8 cellular contexts compared by ENCODE assay signal in the genomic region with DNA sequence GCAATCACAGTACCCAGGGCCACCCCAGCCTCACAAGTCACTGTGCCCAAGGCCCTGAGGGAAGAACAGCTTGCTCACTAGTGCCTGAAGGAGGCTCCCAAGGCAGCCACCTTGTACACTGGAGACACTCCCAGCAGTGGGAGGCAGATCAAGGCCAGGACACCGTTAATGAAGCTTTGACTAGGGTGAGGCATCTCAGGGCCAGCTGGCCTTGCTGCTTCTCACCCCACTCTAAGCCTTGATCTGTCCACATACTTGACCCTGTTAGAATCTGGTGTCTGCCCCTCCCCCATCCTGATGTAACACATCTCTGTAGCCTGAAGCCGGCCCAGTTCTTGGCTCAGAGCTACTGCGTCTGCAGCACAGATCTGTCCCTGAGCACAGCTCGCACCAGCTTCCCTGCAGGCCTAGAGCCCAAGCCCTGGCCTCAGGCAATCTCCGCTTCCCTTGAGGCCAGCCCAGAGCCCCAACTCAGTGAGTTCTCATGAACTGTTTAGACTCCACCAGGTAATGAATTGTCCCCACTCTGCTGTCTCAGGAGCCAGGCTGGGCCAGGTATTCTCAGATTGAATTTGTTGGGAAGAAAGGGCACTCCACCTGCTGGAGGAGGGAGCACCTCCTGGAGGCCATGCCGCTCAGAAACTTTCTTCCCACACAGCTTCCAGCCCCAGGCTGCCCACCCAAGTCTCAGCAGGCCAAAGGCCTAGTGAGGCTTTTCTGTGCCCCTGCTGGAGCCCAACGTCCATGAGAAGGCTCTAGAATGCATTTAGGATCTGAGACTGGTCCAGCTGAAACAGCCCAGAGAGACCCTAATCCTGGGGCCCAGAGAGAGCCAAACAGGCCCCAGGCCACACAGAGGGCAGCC. TPM values are rescaled to one million over a fixed set of nuclear protein-coding genes. Genes with fewer than 3 reads are reported as not detected.
DNase-seq lines count a peak whose midpoint lies in the region; ATAC-seq and TF ChIP-seq lines count a peak whose summit lies in the region.

No MANE protein-coding gene starts in this region.

- no peaks in the 10 kb centered on the region for H3K36me3 ChIP-seq in esophagus muscularis mucosa
- no peaks in the 10 kb centered on the region for H3K36me3 ChIP-seq in CD8-positive, alpha-beta T cell (ENCODE audit: insufficient read depth, low read length)

- CTCF ChIA-PET in Calu3 (lab: Charles Lee), result interaction anchor here (0.6 to 3.2 kb wide), 10 partner anchors 9 to 104 kb away, joined by 3 to 23 read pairs (median 6); a partner anchor contains a TSS
- CTCF ChIA-PET in CD8-positive, alpha-beta T cell (lab: Charles Lee), result interaction anchor here (1.0 to 1.4 kb wide), 3 partner anchors 11 to 93 kb away, joined by 3 to 5 read pairs (median 3); no protein-coding TSS in a partner anchor

- POLR2A ChIA-PET in CD8-positive, alpha-beta T cell (lab: Charles Lee), result interaction anchor here (0.8 to 1.0 kb wide), 3 partner anchors 9 to 46 kb away, joined by 3 to 4 read pairs (median 3); no protein-coding TSS in a partner anchor

- no TSS peak for BruUV-seq in Calu3 (replicated peaks; lab: Mats Ljungman, UMichigan)

- no peaks in the 10 kb centered on the region for H3K9me3 Mint-ChIP-seq in Calu3 (ENCODE audit: low read depth, unreplicated experiment)
- no peaks in the 10 kb centered on the region for H3K9me3 Mint-ChIP-seq in nephron progenitor cell
- H3K9me3 Mint-ChIP-seq in CD8-positive, alpha-beta T cell, result no peaks in the 10 kb centered on the region

- H3K27me3 Mint-ChIP-seq in Calu3 (ENCODE audit: unreplicated experiment) (no peaks in the 10 kb centered on the region), nephron progenitor cell (ENCODE audit: low read depth, poor library complexity) (peaks cover 3% of the 10 kb centered on the region)
- H3K27me3 Mint-ChIP-seq in CD8-positive, alpha-beta T cell (ENCODE audit: low read depth), result no peaks in the 10 kb centered on the region

- peaks cover 19 to 20% (median 20%) of the 10 kb centered on the region in 4 donors for H3K4me1 ChIP-seq in esophagus muscularis mucosa
- H3K4me1 ChIP-seq in CD8-positive, alpha-beta T cell (ENCODE audit: insufficient read depth, low read length), result no peaks in the 10 kb centered on the region

- ATAC-seq in GM19351 (IDR thresholded peaks at IDR 0.05; ENCODE audit: unreplicated experiment) (no peak), HG03439 (IDR thresholded peaks at IDR 0.05; ENCODE audit: unreplicated experiment) (no peak)
- ATAC-seq in CD8-positive, alpha-beta T cell, result no peak

- intact Hi-C loops in Calu3 (cut with micrococcal nuclease; ENCODE audit: unreplicated experiment), result loop anchor here (2.0 to 5.0 kb wide), 4 partner anchors 13 to 210 kb away; a partner anchor contains a TSS
- intact Hi-C loops in esophagus muscularis mucosa (cut with DNase I), result no loop called here
- intact Hi-C loops in CD8-positive, alpha-beta T cell (cut with DNase I, micrococcal nuclease), result no loop called here

- H3K4me3 Mint-ChIP-seq in Calu3 (ENCODE audit: low read depth, unreplicated experiment) (peak overlapping the region; percentile 64), nephron progenitor cell (no peak overlapping the region)
- H3K4me3 Mint-ChIP-seq in CD8-positive, alpha-beta T cell, result no peak overlapping the region

- WGBS in esophagus muscularis mucosa, result 64% methylated on average over 2 of the region's 7 CpGs

- DNase-seq in Calu3, result peak; percentile 64
- peak; percentile 40 for DNase-seq in NCI-H69 (lab: John Stamatoyannopoulos, UW)
- DNase-seq in esophagus muscularis mucosa (ENCODE audit: extremely low spot score), result peak; percentile 94
- peak; percentile 31 for DNase-seq in nephron progenitor cell
- no peak for DNase-seq in CD8-positive, alpha-beta T cell
- DNase-seq in NCI-H2107 treated with DMSO at 0.1 percent for 48 hours (lab: John Stamatoyannopoulos, UW; ENCODE audit: unreplicated experiment), result no peak

- peaks cover 60% of the 10 kb centered on the region for H3K36me3 Mint-ChIP-seq in Calu3 (ENCODE audit: insufficient read depth, unreplicated experiment)
- no peaks in the 10 kb centered on the region for H3K36me3 Mint-ChIP-seq in nephron progenitor cell (ENCODE audit: low read depth)
- no peaks in the 10 kb centered on the region for H3K36me3 Mint-ChIP-seq in CD8-positive, alpha-beta T cell

- H3K27ac Mint-ChIP-seq in Calu3 (ENCODE audit: unreplicated experiment), result peak overlapping the region; percentile 87
- no peak overlapping the region for H3K27ac Mint-ChIP-seq in nephron progenitor cell
- no peak overlapping the region for H3K27ac Mint-ChIP-seq in CD8-positive, alpha-beta T cell

- TF ChIP-seq EP300 in esophagus muscularis mucosa (IDR thresholded peaks at IDR 0.05), result no peak

- no peaks in the 10 kb centered on the region for H3K27me3 ChIP-seq in esophagus muscularis mucosa
- H3K27me3 ChIP-seq in CD8-positive, alpha-beta T cell (ENCODE audit: insufficient read depth, low read length), result no peaks in the 10 kb centered on the region

- H3K4me1 Mint-ChIP-seq in Calu3 (ENCODE audit: low read depth, unreplicated experiment) (peaks cover 60% of the 10 kb centered on the region), nephron progenitor cell (peaks cover 28% of the 10 kb centered on the region)
- H3K4me1 Mint-ChIP-seq in CD8-positive, alpha-beta T cell (ENCODE audit: low read depth), result peaks cover 5% of the 10 kb centered on the region

- H3K4me3 ChIP-seq in esophagus muscularis mucosa, result no peak overlapping the region
- no peak overlapping the region for H3K4me3 ChIP-seq in CD8-positive, alpha-beta T cell (ENCODE audit: low read depth, low read length)

- no peak for TF ChIP-seq POLR2A in esophagus muscularis mucosa (IDR thresholded peaks at IDR 0.05; ENCODE audit: low read depth)

- no peaks in the 10 kb centered on the region for H3K9me3 ChIP-seq in esophagus muscularis mucosa
- H3K9me3 ChIP-seq in CD8-positive, alpha-beta T cell (ENCODE audit: low read length), result no peaks in the 10 kb centered on the region

- H3K27ac ChIP-seq in esophagus muscularis mucosa (replicated peaks in 1 of 4), result peak overlapping the region; percentile 57 to 63 (median 61)
- H3K27ac ChIP-seq in CD8-positive, alpha-beta T cell (ENCODE audit: low read depth, low read length), result no peak overlapping the region

- peak; percentile 51 for TF ChIP-seq CTCF in Calu3 (IDR thresholded peaks at IDR 0.05; ENCODE audit: unreplicated experiment)
- TF ChIP-seq CTCF in esophagus muscularis mucosa (IDR thresholded peaks at IDR 0.05), result peak; percentile 36 to 43 (median 42)
- TF ChIP-seq CTCF in nephron progenitor cell (IDR thresholded peaks at IDR 0.05), result no peak
- no peak for TF ChIP-seq CTCF in CD8-positive, alpha-beta T cell (IDR thresholded peaks at IDR 0.05)

RNA-seq across cellular contexts. Expression of a gene that starts 13.4 kb away (rescaled TPM):
- total RNA-seq in Calu3 (2022), result 93.4 and 128 TPM in 2 replicates
- total RNA-seq in esophagus muscularis mucosa, result 10 to 100 TPM; 55.5 to 95.5 (median 77.1) TPM
- 100 to 1,000 TPM; 126 to 133 TPM for total RNA-seq in CD8-positive, alpha-beta T cell

Comparison
In these comparisons a context has a peak if more than half of its experiments do, and no peak if none do; other contexts are left out.
1. DNase-seq: peak in Calu3 (single experiment), NCI-H69 (single experiment), esophagus muscularis mucosa (single experiment) and nephron progenitor cell (single experiment); none in CD8-positive, alpha-beta T cell (0 of 7) and NCI-H2107 treated with DMSO at 0.1 percent for 48 hours (single experiment).
2. CTCF ChIP-seq: peak in Calu3 (single experiment) and esophagus muscularis mucosa (3 of 3); none in nephron progenitor cell (single experiment) and CD8-positive, alpha-beta T cell (single experiment).